8 cellular contexts compared by ENCODE assay signal in genomic region chr4:25861422-25861926, GRCh38. TPM values are rescaled to one million over a fixed set of nuclear protein-coding genes. Genes with fewer than 3 reads are reported as not detected.
DNase-seq lines count a peak whose midpoint lies in the region; ATAC-seq and TF ChIP-seq lines count a peak whose summit lies in the region.

No MANE protein-coding gene starts in this region.

- no peaks in the 10 kb centered on the region for H3K9me3 ChIP-seq in tibial nerve

- H3K4me1 Mint-ChIP-seq in activated naive CD4-positive, alpha-beta T cell treated with anti-CD3 and anti-CD28 coated beads, Interleukin-2, amount 10 ng/mL, durations not matched to agents 7 days and 5 days = peaks cover 58% of the 10 kb centered on the region
- peaks cover 41 to 56% of the 10 kb centered on the region in 2 donors for H3K4me1 Mint-ChIP-seq in immature natural killer cell

- H3K4me3 Mint-ChIP-seq in activated naive CD4-positive, alpha-beta T cell treated with anti-CD3 and anti-CD28 coated beads, Interleukin-2, amount 10 ng/mL, durations not matched to agents 7 days and 5 days = peak overlapping the region; percentile 98
- H3K4me3 Mint-ChIP-seq in immature natural killer cell = peak overlapping the region; percentile 96 to 100 (median 98)

- TF ChIP-seq CTCF in tibial nerve (IDR thresholded peaks at IDR 0.05) = no peak

- CTCF ChIA-PET in activated naive CD4-positive, alpha-beta T cell treated with anti-CD3 and anti-CD28 coated beads, Interleukin-2, amount 10 ng/mL, durations not matched to agents 7 days and 5 days (lab: Charles Lee) = interaction anchor here (1.1 kb wide), 1 partner anchor 19 kb away, joined by 6 read pairs; no protein-coding TSS in a partner anchor

- H3K27me3 Mint-ChIP-seq in activated naive CD4-positive, alpha-beta T cell treated with anti-CD3 and anti-CD28 coated beads, Interleukin-2, amount 10 ng/mL, durations not matched to agents 7 days and 5 days = peaks cover 5% of the 10 kb centered on the region
- peaks cover 4 to 9% (median 4%) of the 10 kb centered on the region in 3 donors for H3K27me3 Mint-ChIP-seq in immature natural killer cell (ENCODE audit: low read depth in 3 of 3)

- H3K4me3 ChIP-seq in tibial nerve = peak overlapping the region in 3 of 4 donors; percentile 64 to 80 (median 72)

- peaks cover 18% of the 10 kb centered on the region for H3K36me3 Mint-ChIP-seq in activated naive CD4-positive, alpha-beta T cell treated with anti-CD3 and anti-CD28 coated beads, Interleukin-2, amount 10 ng/mL, durations not matched to agents 7 days and 5 days
- peaks cover 15 to 31% of the 10 kb centered on the region in 2 donors for H3K36me3 Mint-ChIP-seq in activated naive CD4-positive, alpha-beta T cell treated with anti-CD3 and anti-CD28 coated beads, Interleukin-2, amount 50 U/mL, for 72 hours
- no peaks in the 10 kb centered on the region for H3K36me3 Mint-ChIP-seq in immature natural killer cell

- peaks cover 0 to 4% of the 10 kb centered on the region in 2 donors for H3K27me3 ChIP-seq in tibial nerve

- TF ChIP-seq EP300 in tibial nerve (IDR thresholded peaks at IDR 0.05) = no peak

- H3K9me3 Mint-ChIP-seq in activated naive CD4-positive, alpha-beta T cell treated with anti-CD3 and anti-CD28 coated beads, Interleukin-2, amount 10 ng/mL, durations not matched to agents 7 days and 5 days = no peaks in the 10 kb centered on the region
- no peaks in the 10 kb centered on the region for H3K9me3 Mint-ChIP-seq in activated naive CD4-positive, alpha-beta T cell treated with anti-CD3 and anti-CD28 coated beads, Interleukin-2, amount 50 U/mL, for 72 hours
- no peaks in the 10 kb centered on the region for H3K9me3 Mint-ChIP-seq in immature natural killer cell

- H3K36me3 ChIP-seq in tibial nerve = no peaks in the 10 kb centered on the region

- 63 to 65% methylated on average over 4 of the region's 4 CpGs for WGBS in tibial nerve, 2 donors

- peak overlapping the region; percentile 98 for H3K27ac Mint-ChIP-seq in activated naive CD4-positive, alpha-beta T cell treated with anti-CD3 and anti-CD28 coated beads, Interleukin-2, amount 10 ng/mL, durations not matched to agents 7 days and 5 days
- peak overlapping the region; percentile 96 to 99 for H3K27ac Mint-ChIP-seq in activated naive CD4-positive, alpha-beta T cell treated with anti-CD3 and anti-CD28 coated beads, Interleukin-2, amount 50 U/mL, for 72 hours
- H3K27ac Mint-ChIP-seq in immature natural killer cell = peak overlapping the region; percentile 82 to 99 (median 91)

- no peak for TF ChIP-seq POLR2A in tibial nerve (IDR thresholded peaks at IDR 0.05)

- H3K27ac ChIP-seq in tibial nerve = peak overlapping the region; percentile 4 to 81 (median 72)

- no peak for DNase-seq in activated naive CD4-positive, alpha-beta T cell treated with anti-CD3 and anti-CD28 coated beads, Interleukin-2, amount 10 ng/mL, durations not matched to agents 7 days and 5 days
- no peak for DNase-seq in activated naive CD4-positive, alpha-beta T cell (lab: John Stamatoyannopoulos, UW)
- no peak for DNase-seq in activated naive CD4-positive, alpha-beta T cell treated with anti-CD3 and anti-CD28 coated beads, Interleukin-2, amount 50 U/mL, for 72 hours (ENCODE audit: low spot score in 2 of 2)
- DNase-seq in immature natural killer cell = no peak
- no peak for DNase-seq in tibial nerve (ENCODE audit: low spot score in 2 of 2)
- DNase-seq in germinal center (ENCODE audit: low spot score) = no peak
- no peak for DNase-seq in SW480 (ENCODE audit: low spot score)
- DNase-seq in NK-92 treated with Interleukin-12 subunit alpha and Interleukin-12 subunit beta, amount 100 ng/mL, for 24 hours (lab: John Stamatoyannopoulos, UW) = no peak

- H3K4me1 ChIP-seq in tibial nerve = peaks cover 0 to 28% (median 18%) of the 10 kb centered on the region in 4 donors

- ATAC-seq in activated naive CD4-positive, alpha-beta T cell treated with anti-CD3 and anti-CD28 coated beads, Interleukin-2, amount 50 U/mL, for 72 hours = no peak

RNA-seq across cellular contexts. Expression of gene SEL1L3, which starts 1.3 kb away (rescaled TPM):
- total RNA-seq in activated naive CD4-positive, alpha-beta T cell treated with anti-CD3 and anti-CD28 coated beads, Interleukin-2, amount 50 U/mL, for 72 hours = 10 to 100 TPM; 32.8 to 44.3 TPM
- polyA plus RNA-seq in immature natural killer cell = 10 to 100 TPM; 17.1 to 58.8 (median 22.1) TPM
- total RNA-seq in tibial nerve = 10 to 100 TPM in 2 of 4 donors, 1 to 10 TPM in 2; 8.7 to 19.0 (median 11.1) TPM

RNA-seq across cellular contexts. Expression of gene SMIM20, which starts 52.5 kb away (rescaled TPM):
- total RNA-seq in activated naive CD4-positive, alpha-beta T cell treated with anti-CD3 and anti-CD28 coated beads, Interleukin-2, amount 50 U/mL, for 72 hours = 10 to 100 TPM; 19.7 to 21.3 TPM
- 10 to 100 TPM; 34.8 to 51.6 (median 36.9) TPM for polyA plus RNA-seq in immature natural killer cell
- 10 to 100 TPM; 14.7 to 31.0 (median 20.9) TPM for total RNA-seq in tibial nerve
